ENCODE assay signal across 3 cellular contexts in genomic region chr1:207925969-207926368, GRCh38. TPM values are rescaled to one million over a fixed set of nuclear protein-coding genes. Genes with fewer than 3 reads are reported as not detected.
"Had no signal": no experiment of that assay in that cellular context is flagged by ENCODE, and none has a peak within 500 bp of the region (broad histone marks: within the 10 kb centered on the region; RNA-seq: fewer than 3 reads in every experiment).

No MANE protein-coding gene starts in this region.

RNA-seq across cellular contexts. Expression of gene CD34, which starts 15.0 kb away (rescaled TPM):
- total RNA-seq: OCI-LY7, PC-9, SK-MEL-5 had no signal
